9 cellular contexts compared by ENCODE assay signal in the genomic region with DNA sequence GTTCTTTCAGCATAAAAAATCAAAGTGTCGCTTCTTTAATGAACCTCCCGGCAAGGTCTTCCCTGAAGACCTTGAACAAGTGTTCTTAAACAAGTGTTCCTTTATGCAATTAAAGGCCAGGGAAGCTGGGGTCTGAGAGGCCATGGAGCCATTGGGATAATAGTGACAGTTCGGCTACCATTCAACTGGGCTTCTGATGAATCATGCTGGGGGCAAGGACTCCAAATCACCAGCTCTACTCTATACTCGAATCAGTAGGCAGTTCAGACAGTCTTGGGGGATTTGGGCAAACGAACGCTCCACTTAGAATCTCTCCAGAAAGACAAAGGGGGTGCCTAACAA. TPM values are rescaled to one million over a fixed set of nuclear protein-coding genes. Genes with fewer than 3 reads are reported as not detected.
A peak's percentile ranks its signal among the peaks of the same experiment; 100 is the strongest.
DNase-seq lines count a peak whose midpoint lies in the region; ATAC-seq and TF ChIP-seq lines count a peak whose summit lies in the region.
"Had no signal": no experiment of that assay in that cellular context is flagged by ENCODE, and none has a peak within 500 bp of the region (broad histone marks: within the 10 kb centered on the region; RNA-seq: fewer than 3 reads in every experiment).

No MANE protein-coding gene starts in this region.

- H3K4me3 ChIP-seq in PC-9 (peak overlapping the region; percentile 43), hepatocyte (no peak overlapping the region), smooth muscle cell (peak overlapping the region; percentile 21)

- H4K20me1 ChIP-seq in PC-9 (ENCODE audit: insufficient read depth): no peaks in the 10 kb centered on the region
- H4K20me1 ChIP-seq in hepatocyte (ENCODE audit: insufficient read depth, poor library complexity, severe bottlenecking): no peaks in the 10 kb centered on the region
- H4K20me1 ChIP-seq in smooth muscle cell (ENCODE audit: low read depth): no peaks in the 10 kb centered on the region

- H2AFZ ChIP-seq in PC-9 (no peak overlapping the region), hepatocyte (no peak overlapping the region), smooth muscle cell (ENCODE audit: low read depth) (no peak overlapping the region)

- H3K9me2 ChIP-seq in PC-9 (ENCODE audit: insufficient read depth): no peaks in the 10 kb centered on the region
- H3K9me2 ChIP-seq in hepatocyte (replicated peaks; ENCODE audit: insufficient read depth): no peaks in the 10 kb centered on the region

- POLR2A ChIA-PET in PC-9 (lab: Charles Lee; ENCODE audit: unreplicated experiment): interaction anchor here (0.5 to 2.0 kb wide), 14 partner anchors 13 to 209 kb away, joined by 3 to 30 read pairs (median 4); a partner anchor contains a TSS

- DNase-seq in PC-9 (no peak), hepatocyte (ENCODE audit: low spot score) (no peak), smooth muscle cell (lab: John Stamatoyannopoulos, UW; ENCODE audit: unreplicated experiment) (no peak), NOMO-1 treated with dmso at 0.1 percent for 144 hours (lab: John Stamatoyannopoulos, UW; ENCODE audit: unreplicated experiment) (no peak)

- H3K4me2 ChIP-seq in PC-9 (peak overlapping the region; percentile 84), hepatocyte (peak overlapping the region; percentile 62), smooth muscle cell (peak overlapping the region; percentile 78)

- H3K4me1 ChIP-seq in ES-I3 (ENCODE audit: insufficient read depth, low read length): peaks cover 40% of the 10 kb centered on the region
- peaks cover 93% of the 10 kb centered on the region for H3K4me1 ChIP-seq in PC-9 (replicated peaks; ENCODE audit: insufficient read depth)
- peaks cover 52% of the 10 kb centered on the region for H3K4me1 ChIP-seq in hepatocyte (ENCODE audit: insufficient read depth)
- peaks cover 18% of the 10 kb centered on the region for H3K4me1 ChIP-seq in smooth muscle cell (ENCODE audit: low read depth)

- ATAC-seq in HG03280 (IDR thresholded peaks at IDR 0.05; ENCODE audit: unreplicated experiment) (no peak), GM19467 (IDR thresholded peaks at IDR 0.05; ENCODE audit: unreplicated experiment) (no peak), GM21723 (IDR thresholded peaks at IDR 0.05; ENCODE audit: unreplicated experiment) (no peak)

- TSS peak; percentile 52 for BruUV-seq in PC-9 (replicated peaks; lab: Mats Ljungman, UMichigan)

- WGBS in hepatocyte (ENCODE audit: low lambda C conversion rate, missing lambda C conversion rate): 43% methylated on average over 6 of the region's 6 CpGs
- WGBS in smooth muscle cell (ENCODE audit: low lambda C conversion rate): 15% methylated on average over 6 of the region's 6 CpGs

- H3K9ac ChIP-seq in ES-I3 (ENCODE audit: low read depth, low read length) (peak overlapping the region; percentile 41), smooth muscle cell (ENCODE audit: low read depth) (peak overlapping the region; percentile 57)

- H3K27ac ChIP-seq in PC-9 (peak overlapping the region; percentile 99), hepatocyte (peak overlapping the region; percentile 98), smooth muscle cell (ENCODE audit: low read depth) (peak overlapping the region; percentile 93)
- H3K27ac ChIP-seq: HL-60 had no signal

- H3K36me3 ChIP-seq in ES-I3 (ENCODE audit: insufficient read depth, low read length): no peaks in the 10 kb centered on the region
- H3K36me3 ChIP-seq in PC-9 (ENCODE audit: low read depth): no peaks in the 10 kb centered on the region
- H3K36me3 ChIP-seq in hepatocyte (replicated peaks; ENCODE audit: insufficient read depth, low read depth): no peaks in the 10 kb centered on the region
- no peaks in the 10 kb centered on the region for H3K36me3 ChIP-seq in smooth muscle cell (ENCODE audit: low read depth)

- H3K9me3 ChIP-seq in ES-I3 (ENCODE audit: control insufficient read depth, insufficient read depth, low read length) (no peaks in the 10 kb centered on the region), PC-9 (ENCODE audit: insufficient read depth, low read depth) (no peaks in the 10 kb centered on the region), hepatocyte (ENCODE audit: low read depth) (no peaks in the 10 kb centered on the region), smooth muscle cell (replicated peaks; ENCODE audit: low read depth) (no peaks in the 10 kb centered on the region)

- TF ChIP-seq CTCF in PC-9 (conservative IDR thresholded peaks at IDR 0.05) (no peak), hepatocyte (IDR thresholded peaks at IDR 0.05; ENCODE audit: poor library complexity) (no peak), smooth muscle cell (IDR thresholded peaks at IDR 0.05; ENCODE audit: borderline replicate concordance, insufficient read depth, poor library complexity, severe bottlenecking) (no peak)

- CTCF ChIA-PET in PC-9 (lab: Charles Lee): interaction anchor here (0.6 kb wide), 1 partner anchor 18 kb away, joined by 5 read pairs; no protein-coding TSS in a partner anchor

- H3K79me2 ChIP-seq in PC-9 (ENCODE audit: low read depth) (peaks cover 57% of the 10 kb centered on the region), hepatocyte (no peaks in the 10 kb centered on the region), smooth muscle cell (ENCODE audit: low read depth) (no peaks in the 10 kb centered on the region)

- no peaks in the 10 kb centered on the region for H3K27me3 ChIP-seq in PC-9 (ENCODE audit: insufficient read depth, low read depth)
- H3K27me3 ChIP-seq in hepatocyte: no peaks in the 10 kb centered on the region
- H3K27me3 ChIP-seq in smooth muscle cell (ENCODE audit: low read depth): no peaks in the 10 kb centered on the region

- H3F3A ChIP-seq in PC-9 (ENCODE audit: insufficient read depth, low read depth) (peaks cover 70% of the 10 kb centered on the region), smooth muscle cell (ENCODE audit: low read depth) (peaks cover 6% of the 10 kb centered on the region)

- intact Hi-C loops in PC-9 (cut with micrococcal nuclease; ENCODE audit: unreplicated experiment): loop anchor here (1.0 to 10.0 kb wide), 8 partner anchors 15 to 209 kb away; a partner anchor contains a TSS

RNA-seq across cellular contexts. Expression of a gene that starts 34.7 kb away (rescaled TPM):
- total RNA-seq in PC-9 (2021): 231 and 240 TPM in 2 replicates
- 395 and 399 TPM in 2 replicates for total RNA-seq in hepatocyte
- polyA plus RNA-seq in hepatocyte: 616 and 623 TPM in 2 replicates
- 98.4 and 113 TPM in 2 replicates for total RNA-seq in smooth muscle cell
- polyA plus RNA-seq in smooth muscle cell: 55.0 and 190 TPM in 2 replicates
